ENCODE assay signal across 8 cellular contexts in the genomic region with DNA sequence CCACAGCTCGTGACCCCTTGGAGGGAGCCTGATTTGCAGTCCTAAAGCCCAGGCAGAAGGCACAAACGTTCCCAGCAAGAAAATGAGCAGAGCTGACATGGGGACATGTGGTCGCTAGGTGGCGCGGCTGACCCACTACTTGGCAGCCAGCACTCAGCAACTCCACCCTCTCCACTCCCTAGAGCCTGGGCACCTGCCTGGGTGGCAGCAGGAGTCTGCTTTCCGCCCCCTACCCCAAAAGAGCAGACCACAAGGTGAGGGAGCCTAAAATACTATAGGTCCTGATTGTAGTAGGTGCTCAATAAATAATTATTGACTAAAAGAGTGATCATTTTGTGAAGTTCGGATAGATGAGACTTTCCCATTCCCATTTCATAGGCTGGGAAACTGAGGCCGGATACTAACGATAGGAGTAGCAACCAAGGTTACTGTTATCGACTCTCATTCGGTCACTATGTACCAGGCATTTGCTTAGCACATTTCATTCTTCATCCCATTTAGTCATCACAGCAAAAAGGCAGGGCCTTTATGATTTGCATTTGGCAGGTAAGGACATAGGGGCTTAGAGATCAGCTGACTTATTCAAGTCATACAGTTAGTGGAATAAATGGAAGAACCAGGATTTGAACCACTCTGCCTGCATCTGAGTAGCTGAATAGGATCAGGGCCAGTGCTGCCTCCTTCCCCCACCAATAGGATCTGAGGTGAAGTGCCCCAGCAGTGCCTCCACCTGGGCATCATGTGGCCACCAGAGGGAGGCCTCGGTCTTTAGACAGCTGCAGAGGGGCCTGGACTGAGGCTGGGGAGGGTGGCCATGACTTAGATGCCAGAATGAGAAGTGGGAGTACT. TPM values are rescaled to one million over a fixed set of nuclear protein-coding genes. Genes with fewer than 3 reads are reported as not detected.
DNase-seq lines count a peak whose midpoint lies in the region; ATAC-seq and TF ChIP-seq lines count a peak whose summit lies in the region.

No MANE protein-coding gene starts in this region.

- ATAC-seq in GM21619 (IDR thresholded peaks at IDR 0.05; ENCODE audit: unreplicated experiment) (peak; percentile 71), GM19455 (IDR thresholded peaks at IDR 0.05; ENCODE audit: unreplicated experiment) (no peak)

- no peak overlapping the region for H3K4me3 Mint-ChIP-seq in CD14-positive monocyte

- H3K27ac Mint-ChIP-seq in CD14-positive monocyte: no peak overlapping the region

- DNase-seq in CD14-positive monocyte (ENCODE audit: low spot score) (no peak), NCI-H128 (lab: John Stamatoyannopoulos, UW; ENCODE audit: unreplicated experiment) (peak; percentile 1), T1000 (lab: John Stamatoyannopoulos, UW) (peak; percentile 29), anterior cingulate cortex (lab: John Stamatoyannopoulos, UW) (peak in 31 of 58 donors; percentile 9 to 78 (median 38)), hippocampal formation (lab: John Stamatoyannopoulos, UW) (peak; percentile 35 to 39)
- peak; percentile 78 for DNase-seq in stimulated activated CD4-positive, alpha-beta T cell treated with anti-CD3 and anti-CD28 coated beads, Interleukin-12 subunit alpha, Interleukin-12 subunit beta, amount 100 ng/mL, for 4 hours

- peak; percentile 95 for TF ChIP-seq CTCF in CD14-positive monocyte (IDR thresholded peaks at IDR 0.05)

- peaks cover 0 to 2% (median 0%) of the 10 kb centered on the region in 7 donors for H3K9me3 Mint-ChIP-seq in CD14-positive monocyte

- no peaks in the 10 kb centered on the region for H3K4me1 Mint-ChIP-seq in CD14-positive monocyte

- intact Hi-C loops in CD14-positive monocyte (cut with micrococcal nuclease): loop anchor here (5.0 kb wide), 2 partner anchors 121 to 201 kb away; no protein-coding TSS in a partner anchor

- no peaks in the 10 kb centered on the region for H3K36me3 Mint-ChIP-seq in CD14-positive monocyte

- H3K27me3 Mint-ChIP-seq in CD14-positive monocyte (ENCODE audit: low read depth in 3 of 3): peaks cover 10 to 27% (median 15%) of the 10 kb centered on the region in 3 donors

RNA-seq across cellular contexts. Expression of a gene that starts 57.3 kb away (rescaled TPM):
- not detected for polyA plus RNA-seq in CD14-positive monocyte
